In the genomic region with DNA sequence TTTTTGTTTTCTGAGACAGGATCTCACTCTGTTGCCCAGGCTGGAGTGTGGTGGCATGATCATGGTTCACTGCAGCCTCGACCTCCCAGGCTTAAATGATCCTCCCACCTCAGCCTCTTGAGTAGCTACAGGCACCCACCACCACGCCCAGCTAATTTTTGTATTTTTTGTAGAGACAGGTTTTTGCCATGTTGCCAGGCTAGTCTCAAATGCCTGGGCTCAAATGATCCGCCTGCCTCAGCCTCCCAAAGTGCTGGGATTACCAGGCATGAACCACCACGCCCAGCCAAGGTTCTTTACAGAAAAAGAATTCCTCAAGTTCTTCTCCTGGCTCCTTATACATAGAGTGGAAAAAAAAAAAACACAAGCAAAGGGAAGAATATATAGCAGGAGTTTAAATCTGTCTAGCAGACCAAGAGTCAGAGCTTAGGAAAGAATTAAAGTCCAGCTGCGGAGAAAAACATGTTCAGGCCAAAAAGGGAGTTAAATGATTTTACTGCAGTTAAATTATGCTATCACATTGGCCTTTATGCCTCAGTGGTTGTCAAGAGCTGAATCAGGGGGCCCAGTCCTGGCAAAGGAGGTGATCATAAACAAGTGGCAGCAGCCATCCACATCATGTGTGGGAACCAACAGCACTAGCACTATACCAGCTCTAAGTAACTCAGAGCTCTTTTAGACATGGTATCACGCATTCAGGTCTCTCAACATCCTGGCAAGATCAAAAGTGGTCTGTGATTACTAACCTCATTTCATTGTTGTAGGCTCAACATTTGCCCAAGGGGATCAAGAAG, we compare ENCODE assay signal across 23 cellular contexts. TPM values are rescaled to one million over a fixed set of nuclear protein-coding genes. Genes with fewer than 3 reads are reported as not detected.
A peak's percentile ranks its signal among the peaks of the same experiment; 100 is the strongest.
DNase-seq lines count a peak whose midpoint lies in the region; ATAC-seq and TF ChIP-seq lines count a peak whose summit lies in the region.
"Had no signal": no experiment of that assay in that cellular context is flagged by ENCODE, and none has a peak within 500 bp of the region (broad histone marks: within the 10 kb centered on the region; RNA-seq: fewer than 3 reads in every experiment).

No MANE protein-coding gene starts in this region.

- H3K27ac ChIP-seq in neural progenitor cell = no peak overlapping the region

- H3K4me3 Mint-ChIP-seq in activated CD4-positive, alpha-beta T cell treated with anti-CD3 and anti-CD28 coated beads, Interleukin-2, amount 10 ng/mL, durations not matched to agents 24 days and 14 days = no peak overlapping the region
- H3K4me3 Mint-ChIP-seq in stimulated activated memory B cell treated with anti-CD40 and anti-IgM and Interleukin-4, amounts not matched to agents 10 μg/mL and 1 μg/mL and 100 μg/mL, for 72 hours = no peak overlapping the region
- no peak overlapping the region for H3K4me3 Mint-ChIP-seq in neural progenitor cell
- H3K4me3 Mint-ChIP-seq: activated naive CD4-positive, alpha-beta T cell treated with anti-CD3 and anti-CD28 coated beads, Interleukin-2, amount 10 ng/mL, durations not matched to agents 7 days and 5 days; naive B cell had no signal

- H3K36me3 ChIP-seq in neural progenitor cell = no peaks in the 10 kb centered on the region

- no peaks in the 10 kb centered on the region for H3K9me3 Mint-ChIP-seq in activated CD4-positive, alpha-beta T cell treated with anti-CD3 and anti-CD28 coated beads, Interleukin-2, amount 10 ng/mL, durations not matched to agents 24 days and 14 days
- H3K9me3 Mint-ChIP-seq in stimulated activated memory B cell treated with anti-CD40 and anti-IgM and Interleukin-4, amounts not matched to agents 10 μg/mL and 1 μg/mL and 100 μg/mL, for 72 hours = no peaks in the 10 kb centered on the region
- H3K9me3 Mint-ChIP-seq in neural progenitor cell = no peaks in the 10 kb centered on the region
- H3K9me3 Mint-ChIP-seq: activated naive CD4-positive, alpha-beta T cell treated with anti-CD3 and anti-CD28 coated beads, Interleukin-2, amount 10 ng/mL, durations not matched to agents 7 days and 5 days; naive B cell had no signal

- peaks cover 33% of the 10 kb centered on the region for H3K36me3 Mint-ChIP-seq in activated CD4-positive, alpha-beta T cell treated with anti-CD3 and anti-CD28 coated beads, Interleukin-2, amount 10 ng/mL, durations not matched to agents 24 days and 14 days (ENCODE audit: low read depth)
- H3K36me3 Mint-ChIP-seq in stimulated activated memory B cell treated with anti-CD40 and anti-IgM and Interleukin-4, amounts not matched to agents 10 μg/mL and 1 μg/mL and 100 μg/mL, for 72 hours = peaks cover 43% of the 10 kb centered on the region
- peaks cover 4% of the 10 kb centered on the region for H3K36me3 Mint-ChIP-seq in neural progenitor cell

- H3K9me3 ChIP-seq in neural progenitor cell (ENCODE audit: low read depth) = no peaks in the 10 kb centered on the region
- H3K9me3 ChIP-seq: MG63 had no signal

- no peak for TF ChIP-seq CTCF in neural progenitor cell (IDR thresholded peaks at IDR 0.05)

- no peak overlapping the region for H2AFZ ChIP-seq in neural progenitor cell (replicated peaks)

- no peaks in the 10 kb centered on the region for H3K27me3 ChIP-seq in neural progenitor cell
- H3K27me3 ChIP-seq: MG63 had no signal

- no peak overlapping the region for H3K4me2 ChIP-seq in neural progenitor cell

- H3F3A ChIP-seq in neural progenitor cell (ENCODE audit: low read depth) = peaks cover 5% of the 10 kb centered on the region

- H3K9ac ChIP-seq in neural progenitor cell = no peak overlapping the region

- intact Hi-C loops in activated CD4-positive, alpha-beta T cell treated with anti-CD3 and anti-CD28 coated beads, Interleukin-2, amount 10 ng/mL, durations not matched to agents 24 days and 14 days (cut with micrococcal nuclease) = no loop called here

- DNase-seq in activated CD4-positive, alpha-beta T cell treated with anti-CD3 and anti-CD28 coated beads, Interleukin-2, amount 10 ng/mL, durations not matched to agents 24 days and 14 days = no peak
- no peak for DNase-seq in activated CD4-positive, alpha-beta T cell treated with anti-CD3 and anti-CD28 coated beads, Interleukin-2, amount 50 U/mL, for 4 hours
- DNase-seq in DMS79 treated with DMSO at 0.1 percent for 48 hours (lab: John Stamatoyannopoulos, UW) = peak; percentile 74
- peak; percentile 2 for DNase-seq in kidney glomerular epithelial cell (lab: John Stamatoyannopoulos, UW)
- DNase-seq in neural progenitor cell (ENCODE audit: low spot score) = no peak
- DNase-seq: activated CD4-positive, alpha-beta T cell treated with anti-CD3 and anti-CD28 coated beads for 1 hour; activated naive CD4-positive, alpha-beta T cell treated with anti-CD3 and anti-CD28 coated beads, Interleukin-2, amount 10 ng/mL, durations not matched to agents 7 days and 5 days; AML-193; cerebellar nuclear complex; COR-L47; KBM-7; left colon; MG63; naive B cell; NCI-H2081 treated with DMSO at 0.1 percent for 48 hours; NCI-H446; OCI-M1; posterior cingulate gyrus; stimulated activated CD4-positive, alpha-beta T cell treated with anti-CD3 and anti-CD28 coated beads, Interleukin-15, amount 100 ng/mL, for 24 hours had no signal

- no peak overlapping the region for H3K4me3 ChIP-seq in neural progenitor cell
- H3K4me3 ChIP-seq: MG63 had no signal

- no peaks in the 10 kb centered on the region for H3K27me3 Mint-ChIP-seq in activated CD4-positive, alpha-beta T cell treated with anti-CD3 and anti-CD28 coated beads, Interleukin-2, amount 10 ng/mL, durations not matched to agents 24 days and 14 days
- H3K27me3 Mint-ChIP-seq in stimulated activated memory B cell treated with anti-CD40 and anti-IgM and Interleukin-4, amounts not matched to agents 10 μg/mL and 1 μg/mL and 100 μg/mL, for 72 hours = no peaks in the 10 kb centered on the region
- H3K27me3 Mint-ChIP-seq in neural progenitor cell (ENCODE audit: insufficient read depth, low read depth) = no peaks in the 10 kb centered on the region
- H3K27me3 Mint-ChIP-seq: activated naive CD4-positive, alpha-beta T cell treated with anti-CD3 and anti-CD28 coated beads, Interleukin-2, amount 10 ng/mL, durations not matched to agents 7 days and 5 days; naive B cell had no signal

- no peaks in the 10 kb centered on the region for H4K20me1 ChIP-seq in neural progenitor cell (ENCODE audit: low read depth)

- no peaks in the 10 kb centered on the region for H3K79me2 ChIP-seq in neural progenitor cell (ENCODE audit: low read depth)

- H3K4me1 Mint-ChIP-seq in activated CD4-positive, alpha-beta T cell treated with anti-CD3 and anti-CD28 coated beads, Interleukin-2, amount 10 ng/mL, durations not matched to agents 24 days and 14 days = peaks cover 40% of the 10 kb centered on the region
- H3K4me1 Mint-ChIP-seq in stimulated activated memory B cell treated with anti-CD40 and anti-IgM and Interleukin-4, amounts not matched to agents 10 μg/mL and 1 μg/mL and 100 μg/mL, for 72 hours = peaks cover 10% of the 10 kb centered on the region
- H3K4me1 Mint-ChIP-seq in neural progenitor cell = no peaks in the 10 kb centered on the region

- H3K4me1 ChIP-seq in neural progenitor cell = peaks cover 16% of the 10 kb centered on the region

- H3K27ac Mint-ChIP-seq in activated CD4-positive, alpha-beta T cell treated with anti-CD3 and anti-CD28 coated beads, Interleukin-2, amount 10 ng/mL, durations not matched to agents 24 days and 14 days = peak overlapping the region; percentile 1
- peak overlapping the region; percentile 27 for H3K27ac Mint-ChIP-seq in stimulated activated memory B cell treated with anti-CD40 and anti-IgM and Interleukin-4, amounts not matched to agents 10 μg/mL and 1 μg/mL and 100 μg/mL, for 72 hours
- no peak overlapping the region for H3K27ac Mint-ChIP-seq in neural progenitor cell
- H3K27ac Mint-ChIP-seq: activated naive CD4-positive, alpha-beta T cell treated with anti-CD3 and anti-CD28 coated beads, Interleukin-2, amount 10 ng/mL, durations not matched to agents 7 days and 5 days had no signal

- no peak for ATAC-seq in stimulated activated memory B cell treated with anti-CD40 and anti-IgM and Interleukin-4, amounts not matched to agents 10 μg/mL and 1 μg/mL and 100 μg/mL, for 72 hours
- ATAC-seq in HG02938 (IDR thresholded peaks at IDR 0.05; ENCODE audit: unreplicated experiment) = no peak
- no peak for ATAC-seq in HG03439 (IDR thresholded peaks at IDR 0.05; ENCODE audit: unreplicated experiment)
- ATAC-seq: sciatic nerve had no signal

RNA-seq across cellular contexts. Expression of a gene that starts 39.3 kb away (rescaled TPM):
- total RNA-seq in activated CD4-positive, alpha-beta T cell treated with anti-CD3 and anti-CD28 coated beads, Interleukin-2, amount 10 ng/mL, durations not matched to agents 24 days and 14 days = 67.2 and 67.3 TPM in 2 replicates
- 89.6 and 97.0 TPM in 2 replicates for total RNA-seq in neural progenitor cell (ENCODE audit: low replicate concordance)

RNA-seq across cellular contexts. Expression of a gene that starts 43.9 kb away (rescaled TPM):
- total RNA-seq in activated CD4-positive, alpha-beta T cell treated with anti-CD3 and anti-CD28 coated beads, Interleukin-2, amount 10 ng/mL, durations not matched to agents 24 days and 14 days = 23.5 TPM in 2 replicates
- 20.6 and 22.3 TPM in 2 replicates for total RNA-seq in neural progenitor cell (ENCODE audit: low replicate concordance)

RNA-seq across cellular contexts. Expression of a gene that starts 58.2 kb away (rescaled TPM):
- total RNA-seq in activated CD4-positive, alpha-beta T cell treated with anti-CD3 and anti-CD28 coated beads, Interleukin-2, amount 10 ng/mL, durations not matched to agents 24 days and 14 days = 24.7 and 28.4 TPM in 2 replicates
- total RNA-seq in neural progenitor cell (ENCODE audit: low replicate concordance) = 14.5 and 26.1 TPM in 2 replicates

RNA-seq across cellular contexts. Expression of a gene that starts 58.3 kb away (rescaled TPM):
- 0.40 and 1.3 TPM in 2 replicates for total RNA-seq in activated CD4-positive, alpha-beta T cell treated with anti-CD3 and anti-CD28 coated beads, Interleukin-2, amount 10 ng/mL, durations not matched to agents 24 days and 14 days
- total RNA-seq in neural progenitor cell (ENCODE audit: low replicate concordance) = 3.4 and 5.0 TPM in 2 replicates

Comparison
In these comparisons a context has a peak if more than half of its experiments do, and no peak if none do; other contexts are left out.
1. DNase-seq: peak in DMS79 treated with DMSO at 0.1 percent for 48 hours (single experiment) and kidney glomerular epithelial cell (single experiment); none in activated CD4-positive, alpha-beta T cell treated with anti-CD3 and anti-CD28 coated beads, Interleukin-2, amount 10 ng/mL, durations not matched to agents 24 days and 14 days (single experiment), activated CD4-positive, alpha-beta T cell treated with anti-CD3 and anti-CD28 coated beads, Interleukin-2, amount 50 U/mL, for 4 hours (0 of 2) and neural progenitor cell (single experiment).